15 cellular contexts compared by ENCODE assay signal in the genomic region with DNA sequence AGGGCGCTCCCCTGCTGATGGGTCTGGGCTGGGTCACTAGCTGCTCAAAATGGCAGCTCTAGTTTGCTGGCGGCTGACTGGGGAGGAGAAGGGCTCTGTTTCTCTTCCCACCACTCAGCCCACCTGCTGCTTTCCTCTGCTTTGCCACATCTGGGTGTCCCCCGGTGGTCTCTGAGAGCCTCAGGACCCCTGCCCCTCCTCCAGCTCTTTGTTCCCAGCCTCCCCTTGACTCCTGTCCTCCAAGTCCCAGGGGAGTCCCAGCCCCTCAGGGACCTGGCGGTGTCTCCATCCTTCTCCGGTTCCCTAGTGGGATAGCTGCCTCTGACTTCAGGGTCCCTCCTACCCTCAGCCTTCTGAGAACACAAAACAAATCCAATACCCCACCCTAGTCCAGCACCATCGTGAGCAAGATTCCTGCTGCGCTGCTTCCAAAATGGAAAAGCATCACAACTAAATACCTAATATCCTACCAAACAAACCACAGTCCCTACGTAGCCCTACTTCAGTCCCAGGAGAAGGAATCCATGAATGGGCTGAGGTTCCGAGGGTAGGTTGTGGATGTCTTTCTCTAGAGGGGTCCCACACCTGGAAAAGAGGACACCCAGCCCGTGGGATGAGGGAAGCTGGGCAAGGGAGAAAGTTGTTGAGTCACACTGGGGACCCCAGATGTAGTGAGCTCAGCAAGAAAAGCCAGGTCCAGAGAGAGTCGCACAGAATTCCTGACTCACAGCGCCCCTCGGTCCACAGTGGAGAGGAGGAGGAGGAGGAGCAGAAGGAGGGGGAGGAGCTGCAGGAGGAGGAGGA. TPM values are rescaled to one million over a fixed set of nuclear protein-coding genes. Genes with fewer than 3 reads are reported as not detected.
DNase-seq lines count a peak whose midpoint lies in the region; ATAC-seq and TF ChIP-seq lines count a peak whose summit lies in the region.
"Had no signal": no experiment of that assay in that cellular context is flagged by ENCODE, and none has a peak within 500 bp of the region (broad histone marks: within the 10 kb centered on the region; RNA-seq: fewer than 3 reads in every experiment).

No MANE protein-coding gene starts in this region.

- H3K9me3 ChIP-seq in ovary, result no peaks in the 10 kb centered on the region
- H3K9me3 ChIP-seq in uterus, result no peaks in the 10 kb centered on the region
- H3K9me3 ChIP-seq: A549, SJCRH30 had no signal

- 60 to 71% (median 62%) methylated on average over 13 of the region's 13 CpGs for WGBS in ovary, 3 donors

- H3K4me1 ChIP-seq in ovary (ENCODE audit: insufficient read depth) (peaks cover 12% of the 10 kb centered on the region), uterus (peaks cover 5 to 8% of the 10 kb centered on the region in 2 donors)
- H3K4me1 ChIP-seq: A549, SJCRH30 had no signal

- ATAC-seq in activated naive CD8-positive, alpha-beta T cell treated with anti-CD3 and anti-CD28 coated beads, Interleukin-2, amount 10 ng/mL, durations not matched to agents 7 days and 5 days (ENCODE audit: low read depth), result no peak
- no peak for ATAC-seq in activated naive CD8-positive, alpha-beta T cell treated with anti-CD3 and anti-CD28 coated beads, Interleukin-2, amount 50 U/mL, for 24 hours
- ATAC-seq in Right ventricle myocardium superior (ENCODE audit: poor library complexity) (peak; percentile 63), HG03521 (IDR thresholded peaks at IDR 0.05; ENCODE audit: unreplicated experiment) (no peak)
- no peak for ATAC-seq in stimulated activated naive B cell treated with anti-CD40 and anti-IgM and Interleukin-4, amounts not matched to agents 10 μg/mL and 1 μg/mL and 100 μg/mL, for 72 hours (replicated peaks)
- ATAC-seq in activated CD8-positive, alpha-beta T cell treated with anti-CD3 and anti-CD28 coated beads for 36 hours, result no peak
- ATAC-seq: A549 had no signal

- DNase-seq in activated naive CD8-positive, alpha-beta T cell treated with anti-CD3 and anti-CD28 coated beads, Interleukin-2, amount 10 ng/mL, durations not matched to agents 7 days and 5 days, result no peak
- DNase-seq in activated naive CD8-positive, alpha-beta T cell treated with anti-CD3 and anti-CD28 coated beads, Interleukin-2, amount 50 U/mL, for 24 hours, result no peak
- DNase-seq in Right ventricle myocardium superior (peak; percentile 66), ovary (peak; percentile 71 to 87 (median 79)), uterus (peak; percentile 45 to 79)
- DNase-seq in stimulated activated naive B cell treated with anti-CD40 and anti-IgM and Interleukin-4, amounts not matched to agents 10 μg/mL and 1 μg/mL and 100 μg/mL, for 72 hours, result no peak
- DNase-seq in activated CD8-positive, alpha-beta T cell treated with anti-CD3 and anti-CD28 coated beads for 36 hours, result no peak
- DNase-seq: activated effector memory CD4-positive, alpha-beta T cell treated with Interleukin-2 at 50 U/mL for 16 hours; CD4-positive, CD25-positive, alpha-beta regulatory T cell; GM23248; NCI-H1694 treated with DMSO at 0.1 percent for 48 hours; NCI-H446; SJCRH30 had no signal

- H3K27me3 ChIP-seq in ovary (no peaks in the 10 kb centered on the region), uterus (no peaks in the 10 kb centered on the region)
- H3K27me3 ChIP-seq: SJCRH30 had no signal

- peaks cover 3% of the 10 kb centered on the region for H3K36me3 Mint-ChIP-seq in activated naive CD8-positive, alpha-beta T cell treated with anti-CD3 and anti-CD28 coated beads, Interleukin-2, amount 10 ng/mL, durations not matched to agents 7 days and 5 days
- H3K36me3 Mint-ChIP-seq in activated naive CD8-positive, alpha-beta T cell treated with anti-CD3 and anti-CD28 coated beads, Interleukin-2, amount 50 U/mL, for 24 hours (ENCODE audit: low read depth), result no peaks in the 10 kb centered on the region
- peaks cover 8 to 9% of the 10 kb centered on the region in 2 donors for H3K36me3 Mint-ChIP-seq in stimulated activated naive B cell treated with anti-CD40 and anti-IgM and Interleukin-4, amounts not matched to agents 10 μg/mL and 1 μg/mL and 100 μg/mL, for 72 hours
- no peaks in the 10 kb centered on the region for H3K36me3 Mint-ChIP-seq in activated CD8-positive, alpha-beta T cell treated with anti-CD3 and anti-CD28 coated beads for 36 hours (ENCODE audit: low read depth)
- H3K36me3 Mint-ChIP-seq: CD4-positive, CD25-positive, alpha-beta regulatory T cell had no signal

- peaks cover 3% of the 10 kb centered on the region for H3K4me1 Mint-ChIP-seq in activated naive CD8-positive, alpha-beta T cell treated with anti-CD3 and anti-CD28 coated beads, Interleukin-2, amount 10 ng/mL, durations not matched to agents 7 days and 5 days
- no peaks in the 10 kb centered on the region for H3K4me1 Mint-ChIP-seq in activated naive CD8-positive, alpha-beta T cell treated with anti-CD3 and anti-CD28 coated beads, Interleukin-2, amount 50 U/mL, for 24 hours
- H3K4me1 Mint-ChIP-seq in stimulated activated naive B cell treated with anti-CD40 and anti-IgM and Interleukin-4, amounts not matched to agents 10 μg/mL and 1 μg/mL and 100 μg/mL, for 72 hours, result peaks cover 7 to 9% of the 10 kb centered on the region in 2 donors
- H3K4me1 Mint-ChIP-seq in activated CD8-positive, alpha-beta T cell treated with anti-CD3 and anti-CD28 coated beads for 36 hours (ENCODE audit: low read depth), result no peaks in the 10 kb centered on the region

- H3K27me3 Mint-ChIP-seq in activated naive CD8-positive, alpha-beta T cell treated with anti-CD3 and anti-CD28 coated beads, Interleukin-2, amount 10 ng/mL, durations not matched to agents 7 days and 5 days, result no peaks in the 10 kb centered on the region
- H3K27me3 Mint-ChIP-seq in activated naive CD8-positive, alpha-beta T cell treated with anti-CD3 and anti-CD28 coated beads, Interleukin-2, amount 50 U/mL, for 24 hours, result no peaks in the 10 kb centered on the region
- no peaks in the 10 kb centered on the region for H3K27me3 Mint-ChIP-seq in stimulated activated naive B cell treated with anti-CD40 and anti-IgM and Interleukin-4, amounts not matched to agents 10 μg/mL and 1 μg/mL and 100 μg/mL, for 72 hours
- H3K27me3 Mint-ChIP-seq in activated CD8-positive, alpha-beta T cell treated with anti-CD3 and anti-CD28 coated beads for 36 hours, result no peaks in the 10 kb centered on the region
- H3K27me3 Mint-ChIP-seq: CD4-positive, CD25-positive, alpha-beta regulatory T cell had no signal

- H3K27ac ChIP-seq in ovary, result peak overlapping the region; percentile 39 to 78
- H3K27ac ChIP-seq in uterus, result peak overlapping the region; percentile 71 to 73
- H3K27ac ChIP-seq: A549, GM23248, SJCRH30 had no signal

- H3K36me3 ChIP-seq in ovary (no peaks in the 10 kb centered on the region), uterus (no peaks in the 10 kb centered on the region)
- H3K36me3 ChIP-seq: SJCRH30 had no signal

- POLR2A ChIA-PET in activated naive CD8-positive, alpha-beta T cell treated with anti-CD3 and anti-CD28 coated beads, Interleukin-2, amount 10 ng/mL, durations not matched to agents 7 days and 5 days (lab: Charles Lee), result no interaction called here
- POLR2A ChIA-PET in activated CD8-positive, alpha-beta T cell treated with anti-CD3 and anti-CD28 coated beads for 36 hours (lab: Charles Lee), result no interaction called here

- TF ChIP-seq POLR2A in ovary (IDR thresholded peaks at IDR 0.05) (no peak), uterus (IDR thresholded peaks at IDR 0.05) (no peak)

- no peak for TF ChIP-seq EP300 in ovary (IDR thresholded peaks at IDR 0.05)

- no peaks in the 10 kb centered on the region for H3K9me3 Mint-ChIP-seq in activated naive CD8-positive, alpha-beta T cell treated with anti-CD3 and anti-CD28 coated beads, Interleukin-2, amount 10 ng/mL, durations not matched to agents 7 days and 5 days
- H3K9me3 Mint-ChIP-seq in activated naive CD8-positive, alpha-beta T cell treated with anti-CD3 and anti-CD28 coated beads, Interleukin-2, amount 50 U/mL, for 24 hours, result no peaks in the 10 kb centered on the region
- no peaks in the 10 kb centered on the region for H3K9me3 Mint-ChIP-seq in stimulated activated naive B cell treated with anti-CD40 and anti-IgM and Interleukin-4, amounts not matched to agents 10 μg/mL and 1 μg/mL and 100 μg/mL, for 72 hours
- H3K9me3 Mint-ChIP-seq in activated CD8-positive, alpha-beta T cell treated with anti-CD3 and anti-CD28 coated beads for 36 hours, result no peaks in the 10 kb centered on the region
- H3K9me3 Mint-ChIP-seq: CD4-positive, CD25-positive, alpha-beta regulatory T cell had no signal

- H3K4me3 ChIP-seq in ovary (no peak overlapping the region), uterus (no peak overlapping the region)
- H3K4me3 ChIP-seq: A549, GM23248, SJCRH30 had no signal

- CTCF ChIA-PET in activated CD8-positive, alpha-beta T cell treated with anti-CD3 and anti-CD28 coated beads for 36 hours (lab: Charles Lee), result interaction anchor here (1.2 to 6.4 kb wide), 2 partner anchors 11 to 257 kb away, joined by 4 to 57 read pairs; no protein-coding TSS in a partner anchor

- H3K27ac Mint-ChIP-seq in activated naive CD8-positive, alpha-beta T cell treated with anti-CD3 and anti-CD28 coated beads, Interleukin-2, amount 10 ng/mL, durations not matched to agents 7 days and 5 days, result peak overlapping the region; percentile 42
- H3K27ac Mint-ChIP-seq in activated naive CD8-positive, alpha-beta T cell treated with anti-CD3 and anti-CD28 coated beads, Interleukin-2, amount 50 U/mL, for 24 hours, result no peak overlapping the region
- no peak overlapping the region for H3K27ac Mint-ChIP-seq in stimulated activated naive B cell treated with anti-CD40 and anti-IgM and Interleukin-4, amounts not matched to agents 10 μg/mL and 1 μg/mL and 100 μg/mL, for 72 hours
- H3K27ac Mint-ChIP-seq in activated CD8-positive, alpha-beta T cell treated with anti-CD3 and anti-CD28 coated beads for 36 hours, result no peak overlapping the region

- TF ChIP-seq CTCF in ovary (IDR thresholded peaks at IDR 0.05) (peak in 1 of 3 donors; percentile 10), uterus (IDR thresholded peaks at IDR 0.05) (no peak)
- TF ChIP-seq CTCF in activated CD8-positive, alpha-beta T cell treated with anti-CD3 and anti-CD28 coated beads for 36 hours (IDR thresholded peaks at IDR 0.05), result no peak

- intact Hi-C loops in Right ventricle myocardium superior (cut with DNase I), result no loop called here
- intact Hi-C loops in ovary (cut with DNase I), result loop anchor here in 2 of 4 donors (10.0 kb wide), 2 partner anchors 56 to 76 kb away; no protein-coding TSS in a partner anchor
- intact Hi-C loops in uterus (cut with DNase I; ENCODE audit: low total_unique reads), result loop anchor here (10.0 kb wide), 2 partner anchors 56 to 86 kb away; no protein-coding TSS in a partner anchor
- intact Hi-C loops in activated CD8-positive, alpha-beta T cell treated with anti-CD3 and anti-CD28 coated beads for 36 hours (cut with micrococcal nuclease), result no loop called here

- no peak overlapping the region for H3K4me3 Mint-ChIP-seq in activated naive CD8-positive, alpha-beta T cell treated with anti-CD3 and anti-CD28 coated beads, Interleukin-2, amount 10 ng/mL, durations not matched to agents 7 days and 5 days
- H3K4me3 Mint-ChIP-seq in activated naive CD8-positive, alpha-beta T cell treated with anti-CD3 and anti-CD28 coated beads, Interleukin-2, amount 50 U/mL, for 24 hours, result no peak overlapping the region
- no peak overlapping the region for H3K4me3 Mint-ChIP-seq in stimulated activated naive B cell treated with anti-CD40 and anti-IgM and Interleukin-4, amounts not matched to agents 10 μg/mL and 1 μg/mL and 100 μg/mL, for 72 hours
- H3K4me3 Mint-ChIP-seq in activated CD8-positive, alpha-beta T cell treated with anti-CD3 and anti-CD28 coated beads for 36 hours, result no peak overlapping the region
- H3K4me3 Mint-ChIP-seq: CD4-positive, CD25-positive, alpha-beta regulatory T cell had no signal

RNA-seq across cellular contexts. Expression of gene NNMT, which starts 45.0 kb away (rescaled TPM):
- total RNA-seq in activated naive CD8-positive, alpha-beta T cell treated with anti-CD3 and anti-CD28 coated beads, Interleukin-2, amount 10 ng/mL, durations not matched to agents 7 days and 5 days, result not detected
- total RNA-seq in Right ventricle myocardium superior (29.8 TPM), ovary (100 to 1,000 TPM in 4 of 7 donors, 10 to 100 TPM in 2, 1 to 10 TPM in 1; 9.5 to 295 (median 129) TPM), uterus (100 to 1,000 TPM in 2 of 4 donors, 10 to 100 TPM in 1, 1 to 10 TPM in 1; 4.6 to 362 (median 116) TPM)
- 100 to 1,000 TPM in 1 of 2 donors, 10 to 100 TPM in 1; 59.4 to 136 TPM for polyA plus RNA-seq in ovary
- total RNA-seq in activated CD8-positive, alpha-beta T cell treated with anti-CD3 and anti-CD28 coated beads for 36 hours, result not detected
- total RNA-seq: CD4-positive, CD25-positive, alpha-beta regulatory T cell had no signal
- polyA plus RNA-seq: CD4-positive, CD25-positive, alpha-beta regulatory T cell had no signal

Comparison
In these comparisons a context has a peak if more than half of its experiments do, and no peak if none do; other contexts are left out.
1. DNase-seq: peak in Right ventricle myocardium superior (single experiment), ovary (5 of 5) and uterus (2 of 2); none in activated naive CD8-positive, alpha-beta T cell treated with anti-CD3 and anti-CD28 coated beads, Interleukin-2, amount 10 ng/mL, durations not matched to agents 7 days and 5 days (single experiment), activated naive CD8-positive, alpha-beta T cell treated with anti-CD3 and anti-CD28 coated beads, Interleukin-2, amount 50 U/mL, for 24 hours (single experiment), stimulated activated naive B cell treated with anti-CD40 and anti-IgM and Interleukin-4, amounts not matched to agents 10 μg/mL and 1 μg/mL and 100 μg/mL, for 72 hours (single experiment) and activated CD8-positive, alpha-beta T cell treated with anti-CD3 and anti-CD28 coated beads for 36 hours (single experiment).
2. RNA of gene NNMT, which starts 45.0 kb away (total RNA-seq): 4.6 to 362 TPM in uterus, 9.5 to 295 TPM in ovary and 29.8 TPM in Right ventricle myocardium superior (single experiment); not detected in activated naive CD8-positive, alpha-beta T cell treated with anti-CD3 and anti-CD28 coated beads, Interleukin-2, amount 10 ng/mL, durations not matched to agents 7 days and 5 days and not detected in activated CD8-positive, alpha-beta T cell treated with anti-CD3 and anti-CD28 coated beads for 36 hours; every median in the first group is over 4 times any median in the second.